ENCODE assay signal across 8 cellular contexts in the genomic region with DNA sequence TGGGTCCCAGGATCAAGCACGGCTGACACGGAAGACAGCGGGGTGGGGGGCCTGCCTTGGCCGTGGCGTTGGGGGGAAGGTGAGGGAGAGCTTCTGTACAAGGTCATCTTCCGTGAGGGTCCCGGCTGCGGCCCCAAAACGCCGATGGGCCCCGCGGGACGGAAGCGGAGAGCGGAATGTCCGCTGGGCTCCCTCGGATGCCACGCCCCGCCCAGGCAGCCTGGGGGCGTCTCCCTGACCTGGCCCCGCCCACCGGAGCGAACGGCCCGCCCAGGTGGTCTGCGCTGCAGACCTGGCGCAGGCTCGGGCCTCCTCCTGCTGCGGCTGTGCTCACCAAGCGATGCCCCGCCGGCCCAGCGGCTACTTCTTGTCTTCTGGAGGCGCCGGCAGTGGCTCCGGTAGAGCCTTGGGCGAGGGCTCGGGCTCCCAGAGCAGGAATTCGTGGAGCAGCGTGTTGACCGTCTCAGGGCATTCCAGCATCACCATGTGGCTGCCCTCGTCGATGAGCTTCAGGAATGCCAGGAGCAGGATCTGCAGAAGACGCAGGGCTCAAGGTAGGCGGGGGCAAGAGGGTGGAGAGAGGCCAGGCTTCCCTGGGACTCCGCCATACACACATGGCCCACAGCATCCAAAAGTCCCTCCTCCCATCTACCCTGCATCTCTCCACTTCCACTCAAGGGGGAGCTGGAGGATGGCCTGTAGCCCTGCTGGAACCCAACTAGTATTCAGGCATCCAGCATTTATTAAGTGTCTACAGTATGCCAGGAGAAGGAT. TPM values are rescaled to one million over a fixed set of nuclear protein-coding genes. Genes with fewer than 3 reads are reported as not detected.
A peak's percentile ranks its signal among the peaks of the same experiment; 100 is the strongest.
DNase-seq lines count a peak whose midpoint lies in the region; ATAC-seq and TF ChIP-seq lines count a peak whose summit lies in the region.

No MANE protein-coding gene starts in this region.

- H3K4me3 Mint-ChIP-seq in brain: peak overlapping the region; percentile 22 to 84 (median 79)

- 0 to 7% (median 2%) methylated on average over 19 to 46 of the region's 46 CpGs for WGBS in spleen, 5 donors

- H3K79me2 ChIP-seq in KMS-11 (ENCODE audit: insufficient read depth, low read depth): no peaks in the 10 kb centered on the region

- DNase-seq in DMS 273 treated with DMSO at 0.1 percent for 48 hours (lab: John Stamatoyannopoulos, UW) (peak; percentile 16), UCSD-AML1 (lab: John Stamatoyannopoulos, UW; ENCODE audit: unreplicated experiment) (peak; percentile 80), spleen (peak; percentile 94), NCI-H774 (lab: John Stamatoyannopoulos, UW) (no peak)

- peak overlapping the region in 3 of 5 experiments; percentile 56 to 85 (median 78) for H3K27ac Mint-ChIP-seq in brain

- H3K27me3 Mint-ChIP-seq in brain: no peaks in the 10 kb centered on the region

- peaks cover 0 to 2% (median 0%) of the 10 kb centered on the region in 5 experiments for H3K9me3 Mint-ChIP-seq in brain

- H3K36me3 ChIP-seq in KMS-11 (ENCODE audit: insufficient read depth) (no peaks in the 10 kb centered on the region), iPS-20b (ENCODE audit: insufficient read depth, low read depth, low read length) (peaks cover 6% of the 10 kb centered on the region; the same call in 1 of the 2 replicates), spleen (peaks cover 0 to 10% (median 0%) of the 10 kb centered on the region in 6 donors)

- intact Hi-C loops in spleen (cut with DNase I; ENCODE audit: low total_unique reads): loop anchor here (5.0 kb wide), 1 partner anchor 95 kb away; no protein-coding TSS in a partner anchor

- peak overlapping the region; percentile 76 for H3K27ac ChIP-seq in KMS-11
- H3K27ac ChIP-seq in iPS-20b (ENCODE audit: low read length): peak overlapping the region; percentile 55
- peak overlapping the region; percentile 35 to 84 (median 76) for H3K27ac ChIP-seq in spleen

- H3K36me3 Mint-ChIP-seq in brain: peaks cover 38% of the 10 kb centered on the region

- H3K4me3 ChIP-seq in KMS-11 (IDR thresholded peaks at IDR 0.05; ENCODE audit: insufficient read depth, low read depth, low read length): no peak overlapping the region
- H3K4me3 ChIP-seq in iPS-20b (ENCODE audit: low read length): peak overlapping the region; percentile 85
- peak overlapping the region; percentile 63 to 85 (median 71) for H3K4me3 ChIP-seq in spleen

- peak overlapping the region; percentile 73 for H3K4me2 ChIP-seq in KMS-11

- H3K4me1 ChIP-seq in KMS-11 (ENCODE audit: low read depth, poor library complexity, severe bottlenecking) (peaks cover 7% of the 10 kb centered on the region), iPS-20b (ENCODE audit: insufficient read depth, low read length) (0 out of 2 replicates have a peak, but pooled peaks cover 3% of the 10 kb centered on the region), spleen (peaks cover 0 to 49% (median 16%) of the 10 kb centered on the region in 6 donors)

- no peaks in the 10 kb centered on the region for H3K4me1 Mint-ChIP-seq in brain

- no peaks in the 10 kb centered on the region for H3K9me3 ChIP-seq in iPS-20b (ENCODE audit: insufficient read depth, low read depth, low read length)
- H3K9me3 ChIP-seq in spleen: no peaks in the 10 kb centered on the region

- TF ChIP-seq CTCF in KMS-11 (conservative IDR thresholded peaks at IDR 0.05; ENCODE audit: low read depth, low read length): peak; percentile 47; the same call in 1 of the 2 replicates
- peak; percentile 59 to 74 for TF ChIP-seq CTCF in brain (conservative IDR thresholded peaks at IDR 0.05)
- TF ChIP-seq CTCF in spleen (IDR thresholded peaks at IDR 0.05 in 8 of 11, conservative IDR thresholded peaks at IDR 0.05 in 3 of 11): peak; percentile 53 to 87 (median 75)

- no peaks in the 10 kb centered on the region for H4K20me1 ChIP-seq in KMS-11 (ENCODE audit: insufficient read depth)

- peak; percentile 76 for ATAC-seq in GM21423 (IDR thresholded peaks at IDR 0.05; ENCODE audit: unreplicated experiment)

- H2AFZ ChIP-seq in KMS-11 (ENCODE audit: low read depth): peak overlapping the region; percentile 88

- TF ChIP-seq POLR2A in spleen (IDR thresholded peaks at IDR 0.05): no peak

- H3K27me3 ChIP-seq in KMS-11 (ENCODE audit: insufficient read depth, low read depth): 0 out of 2 replicates have a peak, but pooled peaks cover 6% of the 10 kb centered on the region
- H3K27me3 ChIP-seq in iPS-20b (ENCODE audit: insufficient read depth, low read length): no peaks in the 10 kb centered on the region
- peaks cover 0 to 8% (median 0%) of the 10 kb centered on the region in 7 donors for H3K27me3 ChIP-seq in spleen (replicated peaks in 1 of 7)

- H3K9ac ChIP-seq in KMS-11 (peak overlapping the region; percentile 66; the same call in 1 of the 2 replicates), iPS-20b (ENCODE audit: low read depth, low read length) (peak overlapping the region; percentile 88; the same call in 1 of the 2 replicates)

RNA-seq across cellular contexts. Expression of gene ABHD8, which starts 10.7 kb away (rescaled TPM):
- polyA plus RNA-seq in brain (ENCODE audit: insufficient read depth, low read depth, low replicate concordance) (45.7 TPM), spleen (10 to 100 TPM in 1 of 3 donors, 1 to 10 TPM in 2; 6.5 to 12.6 (median 7.9) TPM)
- 10 to 100 TPM in 5 of 7 donors, 1 to 10 TPM in 2; 7.7 to 18.7 (median 13.2) TPM for total RNA-seq in spleen

RNA-seq across cellular contexts. Expression of gene ANKLE1, which starts 10.8 kb away (rescaled TPM):
- polyA plus RNA-seq in brain (ENCODE audit: insufficient read depth, low read depth, low replicate concordance) (0.42 TPM), spleen (1 to 10 TPM; 2.2 to 4.3 (median 2.4) TPM)
- 1 to 10 TPM; 1.9 to 5.0 (median 3.1) TPM for total RNA-seq in spleen

RNA-seq across cellular contexts. Expression of gene MRPL34, which starts 13.2 kb away (rescaled TPM):
- 125 TPM for polyA plus RNA-seq in brain (ENCODE audit: insufficient read depth, low read depth, low replicate concordance)
- 10 to 100 TPM; 37.5 to 93.2 (median 57.8) TPM for total RNA-seq in spleen
- 100 to 1,000 TPM in 2 of 3 donors, 10 to 100 TPM in 1; 95.4 to 153 (median 152) TPM for polyA plus RNA-seq in spleen

RNA-seq across cellular contexts. Expression of gene DDA1, which starts 16.9 kb away (rescaled TPM):
- polyA plus RNA-seq in brain (ENCODE audit: insufficient read depth, low read depth, low replicate concordance) (61.4 TPM), spleen (10 to 100 TPM; 28.7 to 42.2 (median 37.7) TPM)
- 10 to 100 TPM; 10.5 to 25.6 (median 22.4) TPM for total RNA-seq in spleen

RNA-seq across cellular contexts. Expression of gene BABAM1, which starts 25.2 kb away (rescaled TPM):
- polyA plus RNA-seq in brain (ENCODE audit: insufficient read depth, low read depth, low replicate concordance) (121 TPM), spleen (100 to 1,000 TPM in 2 of 3 donors, 10 to 100 TPM in 1; 74.8 to 133 (median 114) TPM)
- 10 to 100 TPM; 61.7 to 84.3 (median 71.3) TPM for total RNA-seq in spleen
